Comparison of ENCODE assay signal across 12 cellular contexts in the genomic region with DNA sequence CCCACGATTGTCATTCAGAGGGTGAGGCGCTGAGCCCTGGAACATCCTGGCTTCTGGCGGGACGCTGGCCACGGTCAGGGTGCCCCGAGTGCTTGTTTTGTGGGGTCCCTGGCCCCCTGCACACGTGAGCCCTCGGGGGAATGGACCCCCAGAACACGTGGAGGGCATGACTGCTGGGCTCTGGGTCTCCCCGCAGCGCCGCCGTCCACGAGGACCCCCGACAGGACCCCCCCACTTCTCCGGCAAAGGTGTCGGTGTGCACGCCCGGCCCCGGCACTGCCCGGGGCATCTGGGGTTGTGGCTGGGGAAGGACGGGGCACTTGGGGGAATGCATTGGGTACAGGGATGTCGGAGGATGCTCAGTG. TPM values are rescaled to one million over a fixed set of nuclear protein-coding genes. Genes with fewer than 3 reads are reported as not detected.
DNase-seq lines count a peak whose midpoint lies in the region; ATAC-seq and TF ChIP-seq lines count a peak whose summit lies in the region.
"Had no signal": no experiment of that assay in that cellular context is flagged by ENCODE, and none has a peak within 500 bp of the region (broad histone marks: within the 10 kb centered on the region; RNA-seq: fewer than 3 reads in every experiment).

No MANE protein-coding gene starts in this region.

- H3K4me1 ChIP-seq in left ventricle myocardium inferior = peaks cover 16% of the 10 kb centered on the region
- H3K4me1 ChIP-seq in left lung = peaks cover 6 to 15% of the 10 kb centered on the region in 2 donors
- peaks cover 9% of the 10 kb centered on the region for H3K4me1 ChIP-seq in upper lobe of right lung
- no peaks in the 10 kb centered on the region for H3K4me1 ChIP-seq in colonic mucosa

- TF ChIP-seq POLR2A in lower leg skin (IDR thresholded peaks at IDR 0.05) = no peak

- H3K27me3 ChIP-seq in left ventricle myocardium inferior (ENCODE audit: low read depth) (peaks cover 23% of the 10 kb centered on the region), left lung (peaks cover 19 to 31% of the 10 kb centered on the region in 2 donors), upper lobe of right lung (peaks cover 12% of the 10 kb centered on the region), colonic mucosa (peaks cover 17% of the 10 kb centered on the region)

- H3K9me3 ChIP-seq in left ventricle myocardium inferior (replicated peaks) = no peaks in the 10 kb centered on the region
- no peaks in the 10 kb centered on the region for H3K9me3 ChIP-seq in left lung
- H3K9me3 ChIP-seq in upper lobe of right lung = no peaks in the 10 kb centered on the region
- H3K9me3 ChIP-seq in colonic mucosa = no peaks in the 10 kb centered on the region

- TF ChIP-seq CTCF in left ventricle myocardium inferior (IDR thresholded peaks at IDR 0.05; ENCODE audit: borderline replicate concordance) (no peak), left lung (IDR thresholded peaks at IDR 0.05) (no peak), upper lobe of right lung (IDR thresholded peaks at IDR 0.05) (no peak), colonic mucosa (IDR thresholded peaks at IDR 0.05) (no peak), lower leg skin (IDR thresholded peaks at IDR 0.05) (no peak)

- WGBS in lower leg skin, 2 donors = 91 to 95% methylated on average over 20 to 23 of the region's 23 CpGs

- H3K4me3 ChIP-seq in left ventricle myocardium inferior (no peak overlapping the region), left lung (no peak overlapping the region), upper lobe of right lung (no peak overlapping the region), colonic mucosa (no peak overlapping the region), lower leg skin (ENCODE audit: low read depth, poor library complexity, severe bottlenecking) (no peak overlapping the region)
- H3K4me3 ChIP-seq: GM23248 had no signal

- H3K36me3 ChIP-seq in left ventricle myocardium inferior (peaks cover 43% of the 10 kb centered on the region), left lung (peaks cover 0 to 28% of the 10 kb centered on the region in 2 donors), upper lobe of right lung (no peaks in the 10 kb centered on the region), colonic mucosa (no peaks in the 10 kb centered on the region)

- no peak for ATAC-seq in Right ventricle myocardium superior (ENCODE audit: poor library complexity)
- no peak for ATAC-seq in left lung
- ATAC-seq in upper lobe of right lung = no peak

- no peak overlapping the region for H3K27ac ChIP-seq in left ventricle myocardium inferior (replicated peaks)
- H3K27ac ChIP-seq in left lung = no peak overlapping the region
- no peak overlapping the region for H3K27ac ChIP-seq in upper lobe of right lung
- H3K27ac ChIP-seq in colonic mucosa = no peak overlapping the region
- H3K27ac ChIP-seq: GM23248 had no signal

- DNase-seq in left ventricle myocardium inferior (peak; percentile 11), Right ventricle myocardium superior (no peak), left lung (peak; percentile 22 to 67), posterior vena cava (ENCODE audit: low spot score) (peak; percentile 72), upper lobe of right lung (peak; percentile 51), colonic mucosa (no peak), lower leg skin (ENCODE audit: low spot score in 2 of 2) (no peak)
- DNase-seq in activated effector memory CD4-positive, alpha-beta T cell treated with Interleukin-2 at 50 U/mL for 16 hours = no peak
- DNase-seq: C1 segment of cervical spinal cord, Calu3, DMS 273 treated with DMSO at 0.1 percent for 48 hours, GM23248 had no signal

- intact Hi-C loops in left ventricle myocardium inferior (cut with micrococcal nuclease) (no loop called here), Right ventricle myocardium superior (cut with DNase I) (no loop called here), left lung (cut with DNase I) (no loop called here), posterior vena cava (cut with DNase I) (no loop called here), upper lobe of right lung (cut with DNase I) (no loop called here), colonic mucosa (cut with DNase I) (no loop called here), lower leg skin (cut with DNase I; ENCODE audit: low total_unique reads) (no loop called here)

- no peak overlapping the region for H3K9ac ChIP-seq in colonic mucosa (ENCODE audit: low read depth in 2 of 2, low read length in 2 of 2)
- H3K9ac ChIP-seq: GM23248 had no signal

RNA-seq across cellular contexts. Expression of gene GTPBP6, which starts 13.9 kb away (rescaled TPM):
- total RNA-seq in left ventricle myocardium inferior = 51.1 TPM
- total RNA-seq in Right ventricle myocardium superior = 50.8 TPM
- 10 to 100 TPM; 41.0 to 57.8 TPM for total RNA-seq in left lung
- total RNA-seq in posterior vena cava = 10 to 100 TPM; 31.1 to 34.9 TPM
- 55.1 TPM for total RNA-seq in upper lobe of right lung
- 10 to 100 TPM; 44.4 to 81.1 TPM for total RNA-seq in colonic mucosa
- 10 to 100 TPM; 35.9 to 53.4 (median 48.2) TPM for total RNA-seq in lower leg skin

RNA-seq across cellular contexts. Expression of gene PLCXD1, which starts 51.3 kb away (rescaled TPM):
- total RNA-seq in left ventricle myocardium inferior (4.0 TPM), Right ventricle myocardium superior (5.1 TPM), left lung (10 to 100 TPM; 17.0 to 17.8 TPM), posterior vena cava (1 to 10 TPM; 3.1 to 5.6 TPM), upper lobe of right lung (34.4 TPM), colonic mucosa (10 to 100 TPM; 11.0 to 23.8 TPM), lower leg skin (100 to 1,000 TPM in 1 of 4 donors, 10 to 100 TPM in 3; 64.1 to 111 (median 71.9) TPM)

RNA-seq across cellular contexts. Expression of gene PPP2R3B, which starts 54.2 kb away (rescaled TPM):
- 170 TPM for total RNA-seq in left ventricle myocardium inferior
- total RNA-seq in Right ventricle myocardium superior = 154 TPM
- total RNA-seq in left lung = 10 to 100 TPM; 11.2 to 12.8 TPM
- total RNA-seq in posterior vena cava = 10 to 100 TPM; 17.9 to 23.4 TPM
- 12.8 TPM for total RNA-seq in upper lobe of right lung
- 10 to 100 TPM in 1 of 2 donors, 1 to 10 TPM in 1; 8.7 to 22.9 TPM for total RNA-seq in colonic mucosa
- 100 to 1,000 TPM in 1 of 4 donors, 10 to 100 TPM in 3; 37.6 to 106 (median 46.6) TPM for total RNA-seq in lower leg skin

Comparison
In these comparisons a context has a peak if more than half of its experiments do, and no peak if none do; other contexts are left out.
1. DNase-seq: peak in left ventricle myocardium inferior (single experiment), left lung (2 of 2), posterior vena cava (single experiment) and upper lobe of right lung (single experiment); none in Right ventricle myocardium superior (single experiment), colonic mucosa (single experiment), activated effector memory CD4-positive, alpha-beta T cell treated with Interleukin-2 at 50 U/mL for 16 hours (single experiment) and lower leg skin (0 of 2).